In the genomic region with DNA sequence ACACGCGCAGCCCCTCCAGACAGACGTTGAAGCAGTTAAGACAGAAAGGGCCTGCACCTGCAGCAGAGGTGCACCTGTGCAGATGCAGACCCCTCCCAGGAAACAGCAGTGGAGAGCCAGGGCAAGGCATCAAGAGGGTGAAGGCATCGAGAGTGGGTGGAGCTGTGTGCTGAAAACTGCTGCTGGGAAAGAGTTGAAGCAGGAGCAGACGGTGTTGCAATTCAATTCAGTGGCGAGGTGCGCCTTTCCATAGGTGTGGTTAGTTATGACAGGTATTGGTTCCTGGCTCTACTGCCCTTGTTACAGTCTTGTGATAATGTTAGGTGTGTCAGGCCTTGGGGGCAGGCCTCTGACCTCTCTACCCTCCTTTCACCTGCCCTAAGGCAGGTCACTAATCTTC, we compare ENCODE assay signal across 18 cellular contexts. TPM values are rescaled to one million over a fixed set of nuclear protein-coding genes. Genes with fewer than 3 reads are reported as not detected.
"Had no signal": no experiment of that assay in that cellular context is flagged by ENCODE, and none has a peak within 500 bp of the region (broad histone marks: within the 10 kb centered on the region; RNA-seq: fewer than 3 reads in every experiment).

No MANE protein-coding gene starts in this region.

- ATAC-seq: body of pancreas; gastrocnemius medialis; left lobe of liver; natural killer cell treated with Interleukin-12 subunit alpha and Interleukin-12 subunit beta and Interleukin-15 and Interleukin-18, amount 100 ng/mL, for 72 hours had no signal

- H3K4me3 Mint-ChIP-seq: activated CD4-positive, alpha-beta T cell treated with anti-CD3 and anti-CD28 coated beads, Interleukin-2, amount 10 ng/mL, durations not matched to agents 7 days and 5 days; activated naive CD8-positive, alpha-beta T cell; central memory CD8-positive, alpha-beta T cell; memory B cell; natural killer cell treated with Interleukin-12 subunit alpha and Interleukin-12 subunit beta and Interleukin-15 and Interleukin-18, amount 100 ng/mL, for 72 hours had no signal

- H3K27ac Mint-ChIP-seq: activated naive CD8-positive, alpha-beta T cell; memory B cell; natural killer cell treated with Interleukin-12 subunit alpha and Interleukin-12 subunit beta and Interleukin-15 and Interleukin-18, amount 100 ng/mL, for 72 hours had no signal

- H3K9me3 Mint-ChIP-seq: activated CD4-positive, alpha-beta T cell treated with anti-CD3 and anti-CD28 coated beads, Interleukin-2, amount 10 ng/mL, durations not matched to agents 7 days and 5 days; central memory CD8-positive, alpha-beta T cell; memory B cell; natural killer cell treated with Interleukin-12 subunit alpha and Interleukin-12 subunit beta and Interleukin-15 and Interleukin-18, amount 100 ng/mL, for 72 hours had no signal

- H3K27ac ChIP-seq: body of pancreas, gastrocnemius medialis had no signal

- H3K27me3 ChIP-seq: body of pancreas, gastrocnemius medialis had no signal

- DNase-seq: activated CD4-positive, alpha-beta T cell treated with anti-CD3 and anti-CD28 coated beads, Interleukin-2, amount 10 ng/mL, durations not matched to agents 7 days and 5 days; activated CD4-positive, CD25-positive, alpha-beta regulatory T cell; activated CD8-positive, alpha-beta memory T cell treated with anti-CD3 and anti-CD28 coated beads for 24 hours; activated gamma-delta T cell treated with Interleukin-2 at 50 U/mL for 16 hours; amniotic stem cell; body of pancreas; effector memory CD4-positive, alpha-beta T cell; gastrocnemius medialis; islet precursor cell; retina; stimulated activated CD4-positive, alpha-beta T cell treated with anti-CD3 and anti-CD28 coated beads, Interleukin-15, amount 100 ng/mL, for 24 hours; stimulated activated CD4-positive, alpha-beta T cell treated with anti-CD3 and anti-CD28 coated beads, Interleukin-4, amount 100 ng/mL, for 1 hour; stimulated activated naive CD4-positive, alpha-beta T cell treated with Interleukin-2 at 50 U/mL for 16 hours had no signal

- H3K4me3 ChIP-seq: body of pancreas, gastrocnemius medialis had no signal

- H3K9me3 ChIP-seq: body of pancreas, gastrocnemius medialis had no signal

- H3K4me1 ChIP-seq: body of pancreas had no signal

- H3K27me3 Mint-ChIP-seq: activated CD4-positive, alpha-beta T cell treated with anti-CD3 and anti-CD28 coated beads, Interleukin-2, amount 10 ng/mL, durations not matched to agents 7 days and 5 days; activated naive CD8-positive, alpha-beta T cell; central memory CD8-positive, alpha-beta T cell; memory B cell; natural killer cell treated with Interleukin-12 subunit alpha and Interleukin-12 subunit beta and Interleukin-15 and Interleukin-18, amount 100 ng/mL, for 72 hours had no signal

RNA-seq across cellular contexts. Expression of a gene that starts 46.2 kb away (rescaled TPM):
- total RNA-seq: natural killer cell treated with Interleukin-12 subunit alpha and Interleukin-12 subunit beta and Interleukin-15 and Interleukin-18, amount 100 ng/mL, for 72 hours had no signal
